26 cellular contexts compared by ENCODE assay signal in the genomic region with DNA sequence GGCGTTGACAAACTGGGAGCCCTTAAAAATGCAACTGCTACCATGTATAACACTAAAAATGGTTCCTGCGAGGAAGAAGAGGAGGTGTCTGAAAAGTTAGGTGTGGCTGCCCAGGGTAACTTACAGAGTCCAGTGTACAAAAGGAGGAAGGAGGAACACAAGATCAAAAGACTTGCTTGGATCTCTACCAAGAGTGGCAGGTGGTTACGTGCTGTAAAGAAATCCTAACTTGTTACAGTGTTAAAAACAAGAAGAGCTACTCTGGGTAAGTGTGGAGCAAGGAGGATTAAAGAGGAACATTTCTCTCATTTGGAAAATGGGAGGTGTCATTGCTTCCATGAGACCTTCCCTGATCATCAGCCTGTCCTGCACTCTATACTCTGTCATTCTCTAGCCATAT.
"Had no signal": no experiment of that assay in that cellular context is flagged by ENCODE, and none has a peak within 500 bp of the region (broad histone marks: within the 10 kb centered on the region; RNA-seq: fewer than 3 reads in every experiment).

No MANE protein-coding gene starts in this region.

- H3K27ac ChIP-seq: adrenal gland, body of pancreas, esophagus muscularis mucosa, pancreas, right atrium auricular region, suprapubic skin, tibial artery had no signal

- H3K36me3 ChIP-seq: adrenal gland, esophagus muscularis mucosa, pancreas, right atrium auricular region, suprapubic skin, tibial artery had no signal

- H3K9me3 ChIP-seq: adrenal gland, body of pancreas, esophagus muscularis mucosa, pancreas, suprapubic skin, tibial artery had no signal

- ATAC-seq: activated CD8-positive, alpha-beta T cell treated with anti-CD3 and anti-CD28 coated beads, Interleukin-2, amount 10 ng/mL, durations not matched to agents 7 days and 5 days; activated naive CD4-positive, alpha-beta T cell treated with anti-CD3 and anti-CD28 coated beads, Interleukin-2, amount 50 U/mL, for 72 hours; activated T-cell treated with anti-CD3 and anti-CD28 coated beads, Interleukin-2, amount 50 U/mL, for 72 hours; body of pancreas; effector memory CD8-positive, alpha-beta T cell; left ventricle myocardium superior; naive thymus-derived CD4-positive, alpha-beta T cell; T-helper 17 cell; WTC11 had no signal

- H3K27me3 Mint-ChIP-seq: effector memory CD8-positive, alpha-beta T cell; naive thymus-derived CD4-positive, alpha-beta T cell; T-helper 17 cell had no signal

- H3K4me3 ChIP-seq: adrenal gland, body of pancreas, esophagus muscularis mucosa, pancreas, right atrium auricular region, suprapubic skin, tibial artery had no signal

- H3K4me1 Mint-ChIP-seq: T-helper 17 cell, WTC11 had no signal

- FAIRE-seq: colon, islet of Langerhans, pancreas had no signal

- H3K9me3 Mint-ChIP-seq: effector memory CD8-positive, alpha-beta T cell had no signal

- H3K27ac Mint-ChIP-seq: activated CD8-positive, alpha-beta T cell treated with anti-CD3 and anti-CD28 coated beads, Interleukin-2, amount 10 ng/mL, durations not matched to agents 7 days and 5 days; activated naive CD4-positive, alpha-beta T cell treated with anti-CD3 and anti-CD28 coated beads, Interleukin-2, amount 50 U/mL, for 72 hours; activated T-cell treated with anti-CD3 and anti-CD28 coated beads, Interleukin-2, amount 50 U/mL, for 72 hours; T-helper 17 cell; WTC11 had no signal

- H3K27me3 ChIP-seq: adrenal gland, body of pancreas, esophagus muscularis mucosa, pancreas, right atrium auricular region, suprapubic skin, tibial artery had no signal

- H3K36me3 Mint-ChIP-seq: WTC11 had no signal

- H3K4me1 ChIP-seq: adrenal gland, body of pancreas, esophagus muscularis mucosa, pancreas, right atrium auricular region, suprapubic skin had no signal

- DNase-seq: activated CD4-positive, alpha-beta T cell treated with anti-CD3 and anti-CD28 coated beads for 1 hour; activated CD8-positive, alpha-beta T cell treated with anti-CD3 and anti-CD28 coated beads, Interleukin-2, amount 10 ng/mL, durations not matched to agents 7 days and 5 days; activated naive CD4-positive, alpha-beta T cell; activated T-cell treated with anti-CD3 and anti-CD28 coated beads for 4 hours; activated T-cell treated with anti-CD3 and anti-CD28 coated beads, Interleukin-2, amount 50 U/mL, for 72 hours; adrenal gland; aorta; body of pancreas; effector memory CD8-positive, alpha-beta T cell; foreskin melanocyte; glutamatergic neuron; left ventricle myocardium superior; pancreas; stimulated activated CD4-positive, alpha-beta T cell treated with anti-CD3 and anti-CD28 coated beads, Interleukin-15, amount 100 ng/mL, for 24 hours; stimulated activated CD4-positive, alpha-beta T cell treated with anti-CD3 and anti-CD28 coated beads, Interleukin-2, amount 100 ng/mL, for 24 hours; T-helper 17 cell; T1000; tibial artery had no signal

- H3K4me3 Mint-ChIP-seq: activated CD8-positive, alpha-beta T cell treated with anti-CD3 and anti-CD28 coated beads, Interleukin-2, amount 10 ng/mL, durations not matched to agents 7 days and 5 days; activated T-cell treated with anti-CD3 and anti-CD28 coated beads, Interleukin-2, amount 50 U/mL, for 72 hours; effector memory CD8-positive, alpha-beta T cell; T-helper 17 cell; WTC11 had no signal
